17 cellular contexts compared by ENCODE assay signal in the genomic region with DNA sequence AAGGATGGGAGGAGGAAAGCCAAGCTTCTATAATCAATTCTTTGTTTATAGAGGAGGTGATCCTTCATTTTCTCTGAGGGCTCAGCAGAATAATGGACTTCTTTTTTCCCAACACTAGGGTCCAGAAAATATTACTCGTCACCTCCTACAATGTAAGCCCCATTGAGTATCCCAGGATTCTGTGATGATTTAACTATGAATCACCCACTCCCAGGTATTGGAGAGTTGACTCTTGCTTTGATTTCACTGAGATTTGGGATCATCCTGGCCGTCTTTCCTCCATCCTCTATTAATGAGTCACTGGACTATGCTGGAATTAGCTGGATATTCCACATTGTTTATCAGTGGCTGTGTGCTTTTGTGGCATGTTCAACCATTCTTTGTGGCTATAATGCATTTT.
DNase-seq lines count a peak whose midpoint lies in the region; ATAC-seq, FAIRE-seq and TF ChIP-seq lines count a peak whose summit lies in the region.
"Had no signal": no experiment of that assay in that cellular context is flagged by ENCODE, and none has a peak within 500 bp of the region (broad histone marks: within the 10 kb centered on the region; RNA-seq: fewer than 3 reads in every experiment).

No MANE protein-coding gene starts in this region.

- in situ Hi-C loops in Caki2 (cut with HindIII; ENCODE audit: low pct_unique_long_range_greater_than_20kb, low sequenced_read_pairs) (no loop called here), GM13976 (cut with MboI; ENCODE audit: low sequenced_read_pairs, unreplicated experiment) (no loop called here)

- TF ChIP-seq CTCF in GM13976 (IDR thresholded peaks at IDR 0.05; ENCODE audit: borderline replicate concordance, control extremely low read depth, extremely low read depth, insufficient read depth, missing control alignments) = no peak

- FAIRE-seq in urothelium cell line (lab: Jason Lieb, UNC) = no peak
- FAIRE-seq: G401.6, GM12892, GM19239 had no signal

- no peak for ATAC-seq in Right ventricle myocardium inferior
- ATAC-seq: CD8-positive, alpha-beta T cell; GM23338; HCT116 had no signal

- intact Hi-C loops in Right ventricle myocardium inferior (cut with DNase I) = no loop called here

- DNase-seq in Caki2 (ENCODE audit: low read depth) = peak; percentile 78
- DNase-seq in SW480 (ENCODE audit: low spot score) = peak; percentile 16
- DNase-seq in urothelium cell line (ENCODE audit: low spot score) = peak; percentile 36
- no peak for DNase-seq in GM13976 (ENCODE audit: low spot score)
- DNase-seq in Right ventricle myocardium inferior (ENCODE audit: missing footprints) = no peak
- no peak for DNase-seq in T-helper 1 cell
- DNase-seq: Calu3; CD4-positive, CD25-positive, alpha-beta regulatory T cell; CD8-positive, alpha-beta T cell; DMS53; DMS79 treated with DMSO at 0.1 percent for 48 hours; H9 had no signal

Comparison
In these comparisons a context has a peak if more than half of its experiments do, and no peak if none do; other contexts are left out.
1. DNase-seq: peak in Caki2 (single experiment), SW480 (single experiment) and urothelium cell line (single experiment); none in GM13976 (single experiment), Right ventricle myocardium inferior (single experiment) and T-helper 1 cell (0 of 5).